ENCODE assay signal across 14 cellular contexts in genomic region chr11:76793834-76794291, GRCh38. TPM values are rescaled to one million over a fixed set of nuclear protein-coding genes. Genes with fewer than 3 reads are reported as not detected.
DNase-seq lines count a peak whose midpoint lies in the region; ATAC-seq and TF ChIP-seq lines count a peak whose summit lies in the region.
"Had no signal": no experiment of that assay in that cellular context is flagged by ENCODE, and none has a peak within 500 bp of the region (broad histone marks: within the 10 kb centered on the region; RNA-seq: fewer than 3 reads in every experiment).

No MANE protein-coding gene starts in this region.

- H3K4me2 ChIP-seq in mesendoderm (ENCODE audit: low read length), result no peak overlapping the region
- H3K4me2 ChIP-seq in PC-3 (ENCODE audit: low read length), result no peak overlapping the region

- H3K9me2 ChIP-seq in PC-3 (replicated peaks; ENCODE audit: low read length), result no peaks in the 10 kb centered on the region

- no peaks in the 10 kb centered on the region for H3F3A ChIP-seq in PC-3 (ENCODE audit: low read length, unreplicated experiment)

- intact Hi-C loops in PC-3 (cut with micrococcal nuclease), result no loop called here

- POLR2A ChIA-PET in PC-3 (lab: Charles Lee; ENCODE audit: unreplicated experiment), result no interaction called here

- no peak overlapping the region for H2BK120ac ChIP-seq in mesendoderm (ENCODE audit: low read depth, low read length)

- no peak for TF ChIP-seq CTCF in WERI-Rb-1 (IDR thresholded peaks at IDR 0.05; ENCODE audit: low read depth, low read length)
- no peak for TF ChIP-seq CTCF in tibial nerve (IDR thresholded peaks at IDR 0.05)
- no peak for TF ChIP-seq CTCF in PC-3 (conservative IDR thresholded peaks at IDR 0.05; ENCODE audit: low read depth, low read length)

- H3K18ac ChIP-seq in mesendoderm (ENCODE audit: low read length), result peak overlapping the region; percentile 72

- WGBS in mesendoderm (ENCODE audit: extremely low coverage, insufficient coverage, low lambda C conversion rate), result no CpG with 5 or more reads among the region's 3 CpGs
- WGBS in tibial nerve, 2 donors, result 33 to 65% methylated on average over 3 of the region's 3 CpGs

- H3K4me3 ChIP-seq in WERI-Rb-1 (ENCODE audit: low read depth, low read length), result no peak overlapping the region
- H3K4me3 ChIP-seq in mesendoderm (ENCODE audit: low read length), result no peak overlapping the region
- no peak overlapping the region for H3K4me3 ChIP-seq in tibial nerve
- H3K4me3 ChIP-seq in PC-3 (ENCODE audit: low read length), result no peak overlapping the region
- H3K4me3 ChIP-seq: SJSA1 had no signal

- CTCF ChIA-PET in PC-3 (lab: Charles Lee), result no interaction called here

- 0 out of 2 replicates have a peak, but pooled peaks cover 4% of the 10 kb centered on the region for H4K20me1 ChIP-seq in PC-3 (ENCODE audit: low read length)

- BruUV-seq in PC-3 (replicated peaks; lab: Mats Ljungman, UMichigan), result no TSS peak

- H3K36me3 ChIP-seq in WERI-Rb-1 (peaks cover 28% of the 10 kb centered on the region), mesendoderm (ENCODE audit: control insufficient read depth, insufficient read depth, low read length) (peaks cover 3% of the 10 kb centered on the region), tibial nerve (peaks cover 0 to 26% (median 0%) of the 10 kb centered on the region in 3 donors), PC-3 (ENCODE audit: low read depth, low read length) (peaks cover 3% of the 10 kb centered on the region)

- no peak overlapping the region for H2BK15ac ChIP-seq in mesendoderm (replicated peaks; ENCODE audit: low read depth)

- H2AK5ac ChIP-seq in mesendoderm (ENCODE audit: low read length), result no peak overlapping the region

- H2AFZ ChIP-seq in PC-3 (ENCODE audit: low read length), result no peak overlapping the region

- peak overlapping the region; percentile 36 for H3K9ac ChIP-seq in mesendoderm (ENCODE audit: low read length)
- H3K9ac ChIP-seq in PC-3 (ENCODE audit: low read length), result no peak overlapping the region

- H3K79me1 ChIP-seq in mesendoderm (ENCODE audit: low read length), result peaks cover 31% of the 10 kb centered on the region

- H3K23ac ChIP-seq in mesendoderm (ENCODE audit: low read length), result no peak overlapping the region

- DNase-seq in NCI-H146 (lab: John Stamatoyannopoulos, UW), result peak; percentile 50
- DNase-seq in NCI-H146 treated with DMSO at 0.1 percent for 48 hours (lab: John Stamatoyannopoulos, UW; ENCODE audit: unreplicated experiment), result no peak
- peak; percentile 33 for DNase-seq in WERI-Rb-1
- no peak for DNase-seq in mesendoderm
- no peak for DNase-seq in tibial nerve (ENCODE audit: low spot score in 2 of 2)
- no peak for DNase-seq in PC-3
- no peak for DNase-seq in NOMO-1 treated with dmso at 0.1 percent for 144 hours (lab: John Stamatoyannopoulos, UW; ENCODE audit: unreplicated experiment)
- DNase-seq: cerebellar nuclear complex; COR-L47; NCI-H774; stimulated activated naive CD8-positive, alpha-beta T cell treated with anti-CD3 and anti-CD28 coated beads, Interleukin-15, Interleukin-2, amounts not matched to agents 100 U/mL and 50 U/mL, for 24 hours had no signal

- H3K4me1 ChIP-seq in mesendoderm (ENCODE audit: control insufficient read depth, low read depth, low read length) (peaks cover 16% of the 10 kb centered on the region), tibial nerve (peaks cover 0 to 95% (median 28%) of the 10 kb centered on the region in 4 donors), PC-3 (ENCODE audit: insufficient read depth, low read length) (peaks cover 17% of the 10 kb centered on the region)

- TF ChIP-seq EP300 in tibial nerve (IDR thresholded peaks at IDR 0.05), result no peak

- no peak overlapping the region for H3K4ac ChIP-seq in mesendoderm (ENCODE audit: low read depth, low read length)

- H2BK5ac ChIP-seq in mesendoderm (ENCODE audit: low read length), result no peak overlapping the region

- H3K27ac ChIP-seq in WERI-Rb-1 (peak overlapping the region; percentile 72), mesendoderm (ENCODE audit: low read depth, low read length) (no peak overlapping the region), tibial nerve (peak overlapping the region in 3 of 4 donors; percentile 21 to 77 (median 75)), PC-3 (ENCODE audit: low read length) (no peak overlapping the region)
- H3K27ac ChIP-seq: SJSA1 had no signal

- no peaks in the 10 kb centered on the region for H3K9me3 ChIP-seq in WERI-Rb-1 (ENCODE audit: severe bottlenecking)
- H3K9me3 ChIP-seq in tibial nerve, result peaks cover 0 to 6% (median 0%) of the 10 kb centered on the region in 4 donors
- no peaks in the 10 kb centered on the region for H3K9me3 ChIP-seq in PC-3 (ENCODE audit: low read length)
- H3K9me3 ChIP-seq: SJSA1 had no signal

- H3K27me3 ChIP-seq in WERI-Rb-1 (ENCODE audit: insufficient read depth, low read depth, severe bottlenecking), result no peaks in the 10 kb centered on the region
- H3K27me3 ChIP-seq in mesendoderm (ENCODE audit: insufficient read depth, low read length, poor library complexity), result no peaks in the 10 kb centered on the region
- H3K27me3 ChIP-seq in tibial nerve, result no peaks in the 10 kb centered on the region
- H3K27me3 ChIP-seq in PC-3 (ENCODE audit: low read length), result no peaks in the 10 kb centered on the region
- H3K27me3 ChIP-seq: SJSA1 had no signal

- ATAC-seq in GM19467 (IDR thresholded peaks at IDR 0.05; ENCODE audit: unreplicated experiment) (no peak), PC-3 (no peak)
- ATAC-seq: stimulated activated naive CD8-positive, alpha-beta T cell treated with anti-CD3 and anti-CD28 coated beads, Interleukin-15, Interleukin-2, amounts not matched to agents 100 U/mL and 50 U/mL, for 24 hours had no signal

- no peak overlapping the region for H4K8ac ChIP-seq in mesendoderm (ENCODE audit: low read depth, low read length)

- H4K5ac ChIP-seq in mesendoderm (ENCODE audit: low read length), result no peak overlapping the region

- peak overlapping the region; percentile 75 for H3K56ac ChIP-seq in mesendoderm (ENCODE audit: low read length)

- H3K79me2 ChIP-seq in mesendoderm (ENCODE audit: control insufficient read depth, insufficient read depth, low read length) (peaks cover 71% of the 10 kb centered on the region), PC-3 (ENCODE audit: low read length) (peaks cover 49% of the 10 kb centered on the region)

- TF ChIP-seq POLR2A in tibial nerve (IDR thresholded peaks at IDR 0.05), result no peak

RNA-seq across cellular contexts. Expression of gene TSKU, which starts 10.7 kb away (rescaled TPM):
- 62.6 TPM for polyA plus RNA-seq in mesendoderm (2013, experiment 1 of 2)
- polyA plus RNA-seq in mesendoderm (2013, experiment 2 of 2), result 61.3 TPM
- total RNA-seq in tibial nerve (100 to 1,000 TPM; 140 to 385 (median 202) TPM), PC-3 (2014; rRNA removed) (32.1 and 39.2 TPM in 2 replicates)
- polyA plus RNA-seq: IgD-negative memory B cell had no signal

Comparison
In these comparisons a context has a peak if more than half of its experiments do, and no peak if none do; other contexts are left out.
1. DNase-seq: peak in NCI-H146 (single experiment) and WERI-Rb-1 (single experiment); none in NCI-H146 treated with DMSO at 0.1 percent for 48 hours (single experiment), mesendoderm (single experiment), tibial nerve (0 of 2), PC-3 (single experiment) and NOMO-1 treated with dmso at 0.1 percent for 144 hours (single experiment).
2. H3K27ac ChIP-seq: peak in WERI-Rb-1 (single experiment) and tibial nerve (3 of 4); none in mesendoderm (single experiment) and PC-3 (single experiment).